13 cellular contexts compared by ENCODE assay signal in genomic region chr2:214575030-214575949, GRCh38.
DNase-seq lines count a peak whose midpoint lies in the region; ATAC-seq and FAIRE-seq lines count a peak whose summit lies in the region.
"Had no signal": no experiment of that assay in that cellular context is flagged by ENCODE, and none has a peak within 500 bp of the region (broad histone marks: within the 10 kb centered on the region; RNA-seq: fewer than 3 reads in every experiment).

No MANE protein-coding gene starts in this region.

- peak; percentile 41 for ATAC-seq in GM18511 (IDR thresholded peaks at IDR 0.05; ENCODE audit: unreplicated experiment)
- no peak for ATAC-seq in stimulated activated memory B cell treated with anti-CD40 and anti-IgM and Interleukin-4, amounts not matched to agents 10 μg/mL and 1 μg/mL and 100 μg/mL, for 72 hours

- no peak overlapping the region for H3K27ac Mint-ChIP-seq in stimulated activated memory B cell treated with anti-CD40 and anti-IgM and Interleukin-4, amounts not matched to agents 10 μg/mL and 1 μg/mL and 100 μg/mL, for 72 hours
- H3K27ac Mint-ChIP-seq: activated B cell treated with CpG ODN at 0.5 μM for 24 hours had no signal

- peak; percentile 38 for DNase-seq in NCI-H1694 treated with DMSO at 0.1 percent for 48 hours (lab: John Stamatoyannopoulos, UW)
- peak; percentile 14 to 21 for DNase-seq in frontal cortex (ENCODE audit: low spot score in 2 of 2)
- peak; percentile 91 for DNase-seq in putamen (ENCODE audit: low spot score)
- no peak for DNase-seq in stimulated activated CD4-positive, alpha-beta T cell treated with anti-CD3 and anti-CD28 coated beads, Interleukin-4, amount 100 ng/mL, for 1 hour
- DNase-seq in urothelium cell line (ENCODE audit: low spot score) = no peak
- DNase-seq in hepatic stellate cell (ENCODE audit: low spot score) = no peak
- DNase-seq: activated B cell treated with CpG ODN at 0.5 μM for 24 hours; activated T-cell treated with anti-CD3 and anti-CD28 coated beads, Interleukin-2, amount 50 U/mL, for 1 hour; effector CD8-positive, alpha-beta T cell; foreskin fibroblast; MG63 had no signal

- H3K9me3 Mint-ChIP-seq in stimulated activated memory B cell treated with anti-CD40 and anti-IgM and Interleukin-4, amounts not matched to agents 10 μg/mL and 1 μg/mL and 100 μg/mL, for 72 hours = peaks cover 3% of the 10 kb centered on the region
- H3K9me3 Mint-ChIP-seq: activated B cell treated with CpG ODN at 0.5 μM for 24 hours had no signal

- H3K36me3 Mint-ChIP-seq in stimulated activated memory B cell treated with anti-CD40 and anti-IgM and Interleukin-4, amounts not matched to agents 10 μg/mL and 1 μg/mL and 100 μg/mL, for 72 hours = no peaks in the 10 kb centered on the region

- peak; percentile 82 for FAIRE-seq in frontal cortex (lab: Jason Lieb, UNC)
- FAIRE-seq in urothelium cell line (lab: Jason Lieb, UNC) = no peak

- peaks cover 6% of the 10 kb centered on the region for H3K4me1 Mint-ChIP-seq in stimulated activated memory B cell treated with anti-CD40 and anti-IgM and Interleukin-4, amounts not matched to agents 10 μg/mL and 1 μg/mL and 100 μg/mL, for 72 hours

- H3K4me3 Mint-ChIP-seq in stimulated activated memory B cell treated with anti-CD40 and anti-IgM and Interleukin-4, amounts not matched to agents 10 μg/mL and 1 μg/mL and 100 μg/mL, for 72 hours = no peak overlapping the region
- H3K4me3 Mint-ChIP-seq: activated B cell treated with CpG ODN at 0.5 μM for 24 hours had no signal

- peaks cover 10% of the 10 kb centered on the region for H3K27me3 Mint-ChIP-seq in stimulated activated memory B cell treated with anti-CD40 and anti-IgM and Interleukin-4, amounts not matched to agents 10 μg/mL and 1 μg/mL and 100 μg/mL, for 72 hours

Comparison
In these comparisons a context has a peak if more than half of its experiments do, and no peak if none do; other contexts are left out.
1. DNase-seq: peak in NCI-H1694 treated with DMSO at 0.1 percent for 48 hours (single experiment), frontal cortex (2 of 2) and putamen (single experiment); none in stimulated activated CD4-positive, alpha-beta T cell treated with anti-CD3 and anti-CD28 coated beads, Interleukin-4, amount 100 ng/mL, for 1 hour (single experiment), urothelium cell line (single experiment) and hepatic stellate cell (single experiment).